In genomic region chr5:14767942-14768837, GRCh38 we compare ENCODE assay signal across 10 cellular contexts.
DNase-seq lines count a peak whose midpoint lies in the region; ATAC-seq and TF ChIP-seq lines count a peak whose summit lies in the region.
"Had no signal": no experiment of that assay in that cellular context is flagged by ENCODE, and none has a peak within 500 bp of the region (broad histone marks: within the 10 kb centered on the region; RNA-seq: fewer than 3 reads in every experiment).

No MANE protein-coding gene starts in this region.

- H3K9me3 ChIP-seq in GM23248 (ENCODE audit: low read depth) (no peaks in the 10 kb centered on the region), ovary (no peaks in the 10 kb centered on the region)

- no peak for TF ChIP-seq EP300 in ovary (IDR thresholded peaks at IDR 0.05)

- ATAC-seq in HG02759 (IDR thresholded peaks at IDR 0.05; ENCODE audit: unreplicated experiment) = peak; percentile 62
- peak; percentile 77 for ATAC-seq in effector memory CD8-positive, alpha-beta T cell (replicated peaks)

- H3K9me2 ChIP-seq in GM23248 (ENCODE audit: insufficient read depth) = no peaks in the 10 kb centered on the region

- H3K4me3 ChIP-seq in GM23248 = no peak overlapping the region
- H3K4me3 ChIP-seq in ovary = no peak overlapping the region

- WGBS in GM23248 (ENCODE audit: low coverage in 1 of 2, low lambda C conversion rate in 2 of 2, missing lambda C conversion rate in 2 of 2), 2 experiments = 95% methylated on average over 12 of the region's 12 CpGs
- 80 to 94% (median 93%) methylated on average over 12 of the region's 12 CpGs for WGBS in ovary, 3 donors

- no peaks in the 10 kb centered on the region for H4K20me1 ChIP-seq in GM23248 (ENCODE audit: insufficient read depth)

- H3K4me2 ChIP-seq in GM23248 (ENCODE audit: unreplicated experiment) = no peak overlapping the region

- H3K4me1 Mint-ChIP-seq in effector memory CD8-positive, alpha-beta T cell (ENCODE audit: low read depth in 2 of 2) = peaks cover 21 to 22% of the 10 kb centered on the region in 2 donors

- peak; percentile 31 for DNase-seq in GM13977 (ENCODE audit: low spot score)
- peak; percentile 68 to 79 for DNase-seq in NCI-H187 (lab: John Stamatoyannopoulos, UW)
- peak in 1 of 3 experiments; percentile 1 for DNase-seq in effector memory CD8-positive, alpha-beta T cell
- no peak for DNase-seq in GM10266 (ENCODE audit: extremely low spot score)
- no peak for DNase-seq in activated gamma-delta T cell treated with Interleukin-2 at 50 U/mL for 16 hours
- no peak for DNase-seq in GM23248
- DNase-seq in ovary = no peak
- DNase-seq: HFFc6 had no signal

- H3K4me3 Mint-ChIP-seq in effector memory CD8-positive, alpha-beta T cell = peak overlapping the region; percentile 22 to 53
- H3K4me3 Mint-ChIP-seq: HFFc6, mesothelial cell of epicardium had no signal

- H3K9me3 Mint-ChIP-seq in effector memory CD8-positive, alpha-beta T cell = no peaks in the 10 kb centered on the region
- H3K9me3 Mint-ChIP-seq: HFFc6, mesothelial cell of epicardium had no signal

- no peaks in the 10 kb centered on the region for H3F3A ChIP-seq in GM23248 (ENCODE audit: insufficient read depth)

- no peaks in the 10 kb centered on the region for H3K4me1 ChIP-seq in GM23248 (ENCODE audit: insufficient read depth)
- no peaks in the 10 kb centered on the region for H3K4me1 ChIP-seq in ovary (ENCODE audit: insufficient read depth)

- no peaks in the 10 kb centered on the region for H3K27me3 Mint-ChIP-seq in effector memory CD8-positive, alpha-beta T cell

- TF ChIP-seq CTCF in GM13977 (IDR thresholded peaks at IDR 0.05; ENCODE audit: extremely low read depth, insufficient read depth, missing control alignments) (no peak), GM10266 (IDR thresholded peaks at IDR 0.05; ENCODE audit: control insufficient read depth, insufficient read depth, low read depth, missing control alignments) (no peak), ovary (IDR thresholded peaks at IDR 0.05) (no peak)

- peak overlapping the region; percentile 75 to 87 for H3K27ac Mint-ChIP-seq in effector memory CD8-positive, alpha-beta T cell
- H3K27ac Mint-ChIP-seq: HFFc6, mesothelial cell of epicardium had no signal

- peaks cover 18% of the 10 kb centered on the region; the same call in 1 of the 2 replicates for H3K79me2 ChIP-seq in GM23248 (ENCODE audit: insufficient read depth)

- in situ Hi-C loops in GM13977 (cut with MboI; ENCODE audit: low pct_unique_long_range_greater_than_20kb, low sequenced_read_pairs, unreplicated experiment) (no loop called here), GM23248 (cut with MboI) (no loop called here)

- H3K36me3 ChIP-seq in GM23248 (ENCODE audit: low read depth) (no peaks in the 10 kb centered on the region), ovary (no peaks in the 10 kb centered on the region)

- H2AFZ ChIP-seq in GM23248 = no peak overlapping the region

- H3K27ac ChIP-seq in GM23248 = no peak overlapping the region
- no peak overlapping the region for H3K27ac ChIP-seq in ovary

- intact Hi-C loops in ovary (cut with DNase I) = no loop called here

- H3K9ac ChIP-seq in GM23248 = no peak overlapping the region

- H3K27me3 ChIP-seq in GM23248 (replicated peaks; ENCODE audit: insufficient read depth) (no peaks in the 10 kb centered on the region), ovary (no peaks in the 10 kb centered on the region)

- peaks cover 9% of the 10 kb centered on the region for H3K36me3 Mint-ChIP-seq in effector memory CD8-positive, alpha-beta T cell (ENCODE audit: insufficient read depth)

- TF ChIP-seq POLR2A in ovary (IDR thresholded peaks at IDR 0.05) = no peak

Comparison
In these comparisons a context has a peak if more than half of its experiments do, and no peak if none do; other contexts are left out.
1. DNase-seq: peak in GM13977 (single experiment) and NCI-H187 (2 of 2); none in GM10266 (single experiment), activated gamma-delta T cell treated with Interleukin-2 at 50 U/mL for 16 hours (single experiment), GM23248 (single experiment) and ovary (0 of 5).